In the genomic region with DNA sequence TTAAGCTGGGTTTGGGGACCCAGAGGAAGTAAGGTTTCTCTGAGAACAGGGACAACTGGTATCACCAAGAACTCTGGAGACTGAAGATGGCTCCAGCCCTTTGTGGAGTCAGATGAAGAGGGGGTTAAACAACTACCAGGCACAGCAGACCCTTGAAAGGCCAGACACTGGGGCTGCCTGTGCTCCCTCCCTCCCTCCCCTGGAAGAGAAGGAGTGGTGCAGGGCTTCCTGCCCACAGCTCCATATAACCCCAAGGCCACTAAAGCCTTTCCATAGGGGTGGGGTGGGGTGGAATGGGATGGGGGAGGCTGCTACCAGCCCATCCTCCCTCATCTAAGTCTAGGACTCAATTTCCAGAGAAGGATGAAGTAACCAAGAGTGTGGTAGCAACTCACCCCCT, we compare ENCODE assay signal across 18 cellular contexts.
DNase-seq lines count a peak whose midpoint lies in the region; ATAC-seq and TF ChIP-seq lines count a peak whose summit lies in the region.
"Had no signal": no experiment of that assay in that cellular context is flagged by ENCODE, and none has a peak within 500 bp of the region (broad histone marks: within the 10 kb centered on the region; RNA-seq: fewer than 3 reads in every experiment).

No MANE protein-coding gene starts in this region.

- H3K9me3 Mint-ChIP-seq in WTC11 = no peaks in the 10 kb centered on the region
- H3K9me3 Mint-ChIP-seq: CD8-positive, alpha-beta memory T cell had no signal

- H3K36me3 Mint-ChIP-seq in WTC11 = peaks cover 2% of the 10 kb centered on the region; the same call in 1 of the 2 replicates

- TF ChIP-seq CTCF in GM13977 (IDR thresholded peaks at IDR 0.05; ENCODE audit: extremely low read depth, insufficient read depth, missing control alignments) (no peak), WTC11 (IDR thresholded peaks at IDR 0.05) (no peak), brain microvascular endothelial cell (IDR thresholded peaks at IDR 0.05; ENCODE audit: low read depth, low read length, missing control alignments) (no peak)

- H3K36me3 ChIP-seq in brain microvascular endothelial cell (replicated peaks) = no peaks in the 10 kb centered on the region

- POLR2A ChIA-PET in WTC11 (lab: Charles Lee) = interaction anchor here (0.7 kb wide), 1 partner anchor 28 kb away, joined by 3 read pairs; no protein-coding TSS in a partner anchor

- ATAC-seq in WTC11 (peak; percentile 67), GM18505 (IDR thresholded peaks at IDR 0.05; ENCODE audit: unreplicated experiment) (no peak), HG03378 (IDR thresholded peaks at IDR 0.05; ENCODE audit: unreplicated experiment) (no peak)

- no peak overlapping the region for H3K4me3 ChIP-seq in brain microvascular endothelial cell (ENCODE audit: low read depth, low read length)

- in situ Hi-C loops in GM13977 (cut with MboI; ENCODE audit: low pct_unique_long_range_greater_than_20kb, low sequenced_read_pairs, unreplicated experiment) = no loop called here
- in situ Hi-C loops in brain microvascular endothelial cell (cut with HindIII; ENCODE audit: low pct_ligation_motif_present, low sequenced_read_pairs) = no loop called here

- CTCF ChIA-PET in WTC11 (lab: Charles Lee) = interaction anchor here (0.6 to 2.3 kb wide), 13 partner anchors 11 to 534 kb away, joined by 3 to 15 read pairs (median 3); no protein-coding TSS in a partner anchor

- no peak overlapping the region for H3K27ac Mint-ChIP-seq in WTC11

- no peak overlapping the region for H3K4me3 Mint-ChIP-seq in WTC11
- H3K4me3 Mint-ChIP-seq: CD8-positive, alpha-beta memory T cell had no signal

- H3K4me1 Mint-ChIP-seq in WTC11 = peaks cover 14% of the 10 kb centered on the region

- no peak for TF ChIP-seq POLR2A in GM18505 (IDR thresholded peaks at IDR 0.05; ENCODE audit: borderline replicate concordance, extremely low read depth, insufficient read depth, insufficient read length)

- peak; percentile 21 for DNase-seq in activated effector memory CD4-positive, alpha-beta T cell treated with anti-CD3 and anti-CD28 coated beads, Interleukin-2, amount 50 U/mL, for 16 hours
- DNase-seq in activated effector memory CD4-positive, alpha-beta T cell treated with Interleukin-2 at 50 U/mL for 16 hours = no peak
- DNase-seq in GM13977 (ENCODE audit: low spot score) (peak; percentile 8), WTC11 (ENCODE audit: low spot score) (no peak), brain microvascular endothelial cell (no peak)
- DNase-seq in stimulated activated CD8-positive, alpha-beta memory T cell treated with anti-CD3 and anti-CD28 coated beads, Interleukin-4, amount 100 ng/mL, for 48 hours = peak; percentile 13
- DNase-seq: BE2C; CD8-positive, alpha-beta memory T cell; DMS 273 treated with DMSO at 0.1 percent for 48 hours; NCI-H1092 treated with DMSO at 0.1 percent for 48 hours; NCI-H1694; NCI-H2107; NCI-H345; NCI-H526 treated with DMSO at 0.1 percent for 48 hours; SHP77 treated with DMSO at 0.1 percent for 48 hours had no signal

- no peaks in the 10 kb centered on the region for H3K27me3 ChIP-seq in brain microvascular endothelial cell (replicated peaks)
- H3K27me3 ChIP-seq: BE2C had no signal

- H3K27ac ChIP-seq in brain microvascular endothelial cell = no peak overlapping the region
- H3K27ac ChIP-seq: KMS-11 had no signal

- no peaks in the 10 kb centered on the region for H3K27me3 Mint-ChIP-seq in WTC11 (ENCODE audit: low read depth)

TF ChIP-seq in WTC11, 78 proteins besides CTCF, POLR2A, EP300 and RAD21:
- TF ChIP-seq, protein P1, sequence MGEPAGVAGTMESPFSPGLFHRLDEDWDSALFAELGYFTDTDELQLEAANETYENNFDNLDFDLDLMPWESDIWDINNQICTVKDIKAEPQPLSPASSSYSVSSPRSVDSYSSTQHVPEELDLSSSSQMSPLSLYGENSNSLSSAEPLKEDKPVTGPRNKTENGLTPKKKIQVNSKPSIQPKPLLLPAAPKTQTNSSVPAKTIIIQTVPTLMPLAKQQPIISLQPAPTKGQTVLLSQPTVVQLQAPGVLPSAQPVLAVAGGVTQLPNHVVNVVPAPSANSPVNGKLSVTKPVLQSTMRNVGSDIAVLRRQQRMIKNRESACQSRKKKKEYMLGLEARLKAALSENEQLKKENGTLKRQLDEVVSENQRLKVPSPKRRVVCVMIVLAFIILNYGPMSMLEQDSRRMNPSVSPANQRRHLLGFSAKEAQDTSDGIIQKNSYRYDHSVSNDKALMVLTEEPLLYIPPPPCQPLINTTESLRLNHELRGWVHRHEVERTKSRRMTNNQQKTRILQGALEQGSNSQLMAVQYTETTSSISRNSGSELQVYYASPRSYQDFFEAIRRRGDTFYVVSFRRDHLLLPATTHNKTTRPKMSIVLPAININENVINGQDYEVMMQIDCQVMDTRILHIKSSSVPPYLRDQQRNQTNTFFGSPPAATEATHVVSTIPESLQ (CRISPR knock-in tag; IDR thresholded peaks at IDR 0.05) = no peak
- TF ChIP-seq, protein P2, sequence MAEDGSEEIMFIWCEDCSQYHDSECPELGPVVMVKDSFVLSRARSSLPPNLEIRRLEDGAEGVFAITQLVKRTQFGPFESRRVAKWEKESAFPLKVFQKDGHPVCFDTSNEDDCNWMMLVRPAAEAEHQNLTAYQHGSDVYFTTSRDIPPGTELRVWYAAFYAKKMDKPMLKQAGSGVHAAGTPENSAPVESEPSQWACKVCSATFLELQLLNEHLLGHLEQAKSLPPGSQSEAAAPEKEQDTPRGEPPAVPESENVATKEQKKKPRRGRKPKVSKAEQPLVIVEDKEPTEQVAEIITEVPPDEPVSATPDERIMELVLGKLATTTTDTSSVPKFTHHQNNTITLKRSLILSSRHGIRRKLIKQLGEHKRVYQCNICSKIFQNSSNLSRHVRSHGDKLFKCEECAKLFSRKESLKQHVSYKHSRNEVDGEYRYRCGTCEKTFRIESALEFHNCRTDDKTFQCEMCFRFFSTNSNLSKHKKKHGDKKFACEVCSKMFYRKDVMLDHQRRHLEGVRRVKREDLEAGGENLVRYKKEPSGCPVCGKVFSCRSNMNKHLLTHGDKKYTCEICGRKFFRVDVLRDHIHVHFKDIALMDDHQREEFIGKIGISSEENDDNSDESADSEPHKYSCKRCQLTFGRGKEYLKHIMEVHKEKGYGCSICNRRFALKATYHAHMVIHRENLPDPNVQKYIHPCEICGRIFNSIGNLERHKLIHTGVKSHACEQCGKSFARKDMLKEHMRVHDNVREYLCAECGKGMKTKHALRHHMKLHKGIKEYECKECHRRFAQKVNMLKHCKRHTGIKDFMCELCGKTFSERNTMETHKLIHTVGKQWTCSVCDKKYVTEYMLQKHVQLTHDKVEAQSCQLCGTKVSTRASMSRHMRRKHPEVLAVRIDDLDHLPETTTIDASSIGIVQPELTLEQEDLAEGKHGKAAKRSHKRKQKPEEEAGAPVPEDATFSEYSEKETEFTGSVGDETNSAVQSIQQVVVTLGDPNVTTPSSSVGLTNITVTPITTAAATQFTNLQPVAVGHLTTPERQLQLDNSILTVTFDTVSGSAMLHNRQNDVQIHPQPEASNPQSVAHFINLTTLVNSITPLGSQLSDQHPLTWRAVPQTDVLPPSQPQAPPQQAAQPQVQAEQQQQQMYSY (CRISPR knock-in tag; IDR thresholded peaks at IDR 0.05) = no peak
- TF ChIP-seq, protein P3, sequence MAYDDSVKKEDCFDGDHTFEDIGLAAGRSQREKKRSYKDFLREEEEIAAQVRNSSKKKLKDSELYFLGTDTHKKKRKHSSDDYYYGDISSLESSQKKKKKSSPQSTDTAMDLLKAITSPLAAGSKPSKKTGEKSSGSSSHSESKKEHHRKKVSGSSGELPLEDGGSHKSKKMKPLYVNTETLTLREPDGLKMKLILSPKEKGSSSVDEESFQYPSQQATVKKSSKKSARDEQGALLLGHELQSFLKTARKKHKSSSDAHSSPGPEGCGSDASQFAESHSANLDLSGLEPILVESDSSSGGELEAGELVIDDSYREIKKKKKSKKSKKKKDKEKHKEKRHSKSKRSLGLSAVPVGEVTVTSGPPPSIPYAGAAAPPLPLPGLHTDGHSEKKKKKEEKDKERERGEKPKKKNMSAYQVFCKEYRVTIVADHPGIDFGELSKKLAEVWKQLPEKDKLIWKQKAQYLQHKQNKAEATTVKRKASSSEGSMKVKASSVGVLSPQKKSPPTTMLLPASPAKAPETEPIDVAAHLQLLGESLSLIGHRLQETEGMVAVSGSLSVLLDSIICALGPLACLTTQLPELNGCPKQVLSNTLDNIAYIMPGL (CRISPR knock-in tag; IDR thresholded peaks at IDR 0.05) = no peak
- TF ChIP-seq, protein P4, sequence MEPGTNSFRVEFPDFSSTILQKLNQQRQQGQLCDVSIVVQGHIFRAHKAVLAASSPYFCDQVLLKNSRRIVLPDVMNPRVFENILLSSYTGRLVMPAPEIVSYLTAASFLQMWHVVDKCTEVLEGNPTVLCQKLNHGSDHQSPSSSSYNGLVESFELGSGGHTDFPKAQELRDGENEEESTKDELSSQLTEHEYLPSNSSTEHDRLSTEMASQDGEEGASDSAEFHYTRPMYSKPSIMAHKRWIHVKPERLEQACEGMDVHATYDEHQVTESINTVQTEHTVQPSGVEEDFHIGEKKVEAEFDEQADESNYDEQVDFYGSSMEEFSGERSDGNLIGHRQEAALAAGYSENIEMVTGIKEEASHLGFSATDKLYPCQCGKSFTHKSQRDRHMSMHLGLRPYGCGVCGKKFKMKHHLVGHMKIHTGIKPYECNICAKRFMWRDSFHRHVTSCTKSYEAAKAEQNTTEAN (CRISPR knock-in tag; IDR thresholded peaks at IDR 0.05) = no peak
- no peak for TF ChIP-seq ATF1 (CRISPR knock-in tag; IDR thresholded peaks at IDR 0.05)

Comparison
In these comparisons a context has a peak if more than half of its experiments do, and no peak if none do; other contexts are left out.
1. DNase-seq: peak in activated effector memory CD4-positive, alpha-beta T cell treated with anti-CD3 and anti-CD28 coated beads, Interleukin-2, amount 50 U/mL, for 16 hours (single experiment), GM13977 (single experiment) and stimulated activated CD8-positive, alpha-beta memory T cell treated with anti-CD3 and anti-CD28 coated beads, Interleukin-4, amount 100 ng/mL, for 48 hours (single experiment); none in activated effector memory CD4-positive, alpha-beta T cell treated with Interleukin-2 at 50 U/mL for 16 hours (single experiment), WTC11 (single experiment) and brain microvascular endothelial cell (single experiment).